8 cellular contexts compared by ENCODE assay signal in the genomic region with DNA sequence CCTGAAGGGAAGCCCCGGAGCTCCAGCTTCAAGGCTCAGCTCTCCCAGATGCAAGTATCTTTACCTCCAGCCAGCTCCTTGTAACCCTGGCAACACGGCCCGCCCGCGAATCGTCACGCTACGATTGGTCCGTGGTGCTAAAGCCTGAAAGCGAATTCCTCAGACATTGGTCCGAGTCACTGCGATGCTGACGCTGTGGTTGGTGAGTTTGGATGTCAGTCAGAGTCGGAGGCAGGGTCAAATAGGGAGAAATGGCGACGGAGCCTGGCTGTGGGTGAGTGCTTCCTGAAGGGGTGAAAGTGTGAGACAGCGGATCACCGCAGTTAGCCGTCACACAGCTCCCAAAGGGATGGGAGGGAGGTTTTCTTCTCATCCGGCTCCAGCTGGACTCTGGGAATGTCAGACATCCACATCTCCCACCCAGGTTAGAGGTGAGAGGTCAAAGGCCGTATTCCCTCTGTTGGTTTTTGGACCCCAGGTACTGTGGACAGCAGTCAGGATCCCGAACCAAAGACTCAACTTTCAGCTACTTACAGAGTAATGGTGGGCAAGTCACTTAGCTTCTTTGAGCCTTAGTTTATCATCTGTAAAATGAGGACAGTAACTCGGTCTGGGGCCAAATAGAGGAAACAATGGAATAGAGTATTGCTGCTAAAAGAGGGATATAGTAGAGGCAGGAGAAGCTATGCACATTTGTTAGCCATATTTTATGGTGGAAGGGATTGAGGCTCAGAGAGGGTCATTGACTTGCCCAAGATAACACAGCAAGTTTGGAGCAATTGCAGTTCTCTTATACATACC. TPM values are rescaled to one million over a fixed set of nuclear protein-coding genes. Genes with fewer than 3 reads are reported as not detected.
DNase-seq lines count a peak whose midpoint lies in the region; ATAC-seq and TF ChIP-seq lines count a peak whose summit lies in the region.

A gene (plus strand): TSS at position 240 of the 801 bp plus-strand sequence. CDS start 1,366 bp downstream, outside the sequence.

- peak within 1 kb of the TSS; percentile 75 for H3K27ac ChIP-seq in C4-2B

- no peak for TF ChIP-seq CTCF in C4-2B (conservative IDR thresholded peaks at IDR 0.05)

- peak; percentile 98 for ATAC-seq in GM19372 (IDR thresholded peaks at IDR 0.05; ENCODE audit: low read depth, unreplicated experiment)
- peak; percentile 95 for ATAC-seq in HG03521 (IDR thresholded peaks at IDR 0.05; ENCODE audit: unreplicated experiment)
- peak; percentile 99 for ATAC-seq in left lobe of liver

- peak; percentile 96 for DNase-seq in NCI-H69 (lab: John Stamatoyannopoulos, UW)
- peak; percentile 99 for DNase-seq in activated CD4-positive, alpha-beta T cell treated with anti-CD3 and anti-CD28 coated beads, Interleukin-2, amount 50 U/mL, for 1 hour
- DNase-seq in dermis blood vessel endothelial cell: peak; percentile 100
- DNase-seq in left lobe of liver (ENCODE audit: low spot score): peak; percentile 99
- peak; percentile 99 for DNase-seq in stimulated activated CD4-positive, alpha-beta T cell treated with anti-CD3 and anti-CD28 coated beads, Interleukin-2, amount 100 ng/mL, for 24 hours

RNA-seq across cellular contexts. Expression of the gene that starts here (rescaled TPM):
- total RNA-seq in dermis blood vessel endothelial cell (4.1 and 5.4 TPM in 2 replicates), left lobe of liver (2.7 TPM)

Comparison
In these comparisons a context has a peak if more than half of its experiments do, and no peak if none do; other contexts are left out.
1. Peak in every context shown above with its lines: DNase-seq, ATAC-seq and H3K27ac ChIP-seq.